Comparison of ENCODE assay signal across 1 cellular context in genomic region chr1:8347635-8348034, GRCh38.
A peak's percentile ranks its signal among the peaks of the same experiment; 100 is the strongest.
TF ChIP-seq lines count a peak whose summit lies in the region.

No MANE protein-coding gene starts in this region.

TF ChIP-seq in HepG2, 621 proteins besides CTCF, POLR2A, EP300 and RAD21 (continued from another document):
- TF ChIP-seq SAP130 (CRISPR knock-in tag; IDR thresholded peaks at IDR 0.05; ENCODE audit: low read depth), result peak; percentile 40; the same call in 1 of the 2 replicates
- no peak for TF ChIP-seq ZNF484 (CRISPR knock-in tag; IDR thresholded peaks at IDR 0.05; ENCODE audit: borderline replicate concordance, low read depth)
- TF ChIP-seq REXO4 (CRISPR knock-in tag; IDR thresholded peaks at IDR 0.05; ENCODE audit: borderline replicate concordance), result no peak
- peak; percentile 69 for TF ChIP-seq ZNF687 (CRISPR knock-in tag; IDR thresholded peaks at IDR 0.05)
- no peak for TF ChIP-seq MED13 (CRISPR knock-in tag; IDR thresholded peaks at IDR 0.05)
- no peak for TF ChIP-seq MAZ (IDR thresholded peaks at IDR 0.05; ENCODE audit: borderline replicate concordance, low read depth, low read length)
- no peak for TF ChIP-seq MAZ (CRISPR knock-in tag; IDR thresholded peaks at IDR 0.05; ENCODE audit: low read depth)
- TF ChIP-seq ZNF704 (CRISPR knock-in tag; IDR thresholded peaks at IDR 0.05; ENCODE audit: borderline replicate concordance), result no peak
- TF ChIP-seq ZBTB39 (CRISPR knock-in tag; IDR thresholded peaks at IDR 0.05), result no peak
